In genomic region chr4:124433044-124433443, GRCh38 we compare ENCODE assay signal across 19 cellular contexts.
"Had no signal": no experiment of that assay in that cellular context is flagged by ENCODE, and none has a peak within 500 bp of the region (broad histone marks: within the 10 kb centered on the region; RNA-seq: fewer than 3 reads in every experiment).

No MANE protein-coding gene starts in this region.

- H3K36me3 ChIP-seq: cardiac muscle cell, upper lobe of left lung had no signal

- H3K4me3 ChIP-seq: cardiac muscle cell, dorsolateral prefrontal cortex, testis, upper lobe of left lung had no signal

- H3K9ac ChIP-seq: parathyroid adenoma had no signal

- DNase-seq: activated CD4-positive, alpha-beta memory T cell treated with anti-CD3 and anti-CD28 coated beads, Interleukin-2, amount 10 ng/mL, durations not matched to agents 7 days and 5 days; activated CD4-positive, alpha-beta T cell treated with anti-CD3 and anti-CD28 coated beads for 48 hours; activated CD4-positive, CD25-positive, alpha-beta regulatory T cell; activated CD8-positive, alpha-beta memory T cell treated with anti-CD3 and anti-CD28 coated beads, Interleukin-2, amount 10 ng/mL, durations not matched to agents 7 days and 5 days; activated effector memory CD4-positive, alpha-beta T cell treated with Interleukin-2 at 50 U/mL for 16 hours; activated T-cell treated with anti-CD3 and anti-CD28 coated beads, Interleukin-2, amount 50 U/mL, for 24 hours; dorsolateral prefrontal cortex; hypothalamus; kidney; left ventricle myocardium superior; natural killer cell; stimulated activated CD4-positive, alpha-beta T cell treated with anti-CD3 and anti-CD28 coated beads, Interleukin-4, amount 100 ng/mL, for 4 hours; T1000; testis; upper lobe of left lung had no signal

- ATAC-seq: activated CD8-positive, alpha-beta memory T cell treated with anti-CD3 and anti-CD28 coated beads, Interleukin-2, amount 10 ng/mL, durations not matched to agents 7 days and 5 days; left ventricle myocardium superior; natural killer cell; sciatic nerve; stimulated activated memory B cell treated with anti-CD40 and anti-IgM and Interleukin-4, amounts not matched to agents 10 μg/mL and 1 μg/mL and 100 μg/mL, for 72 hours had no signal

- H3K9me3 ChIP-seq: testis, upper lobe of left lung had no signal

- H3K27me3 ChIP-seq: cardiac muscle cell, dorsolateral prefrontal cortex, testis, upper lobe of left lung had no signal

- H2AFZ ChIP-seq: parathyroid adenoma had no signal

- H3K79me2 ChIP-seq: parathyroid adenoma had no signal

- H3K4me1 ChIP-seq: parathyroid adenoma, testis had no signal

- H3K27ac ChIP-seq: cardiac muscle cell, dorsolateral prefrontal cortex, parathyroid adenoma, testis had no signal
